24 cellular contexts compared by ENCODE assay signal in the genomic region with DNA sequence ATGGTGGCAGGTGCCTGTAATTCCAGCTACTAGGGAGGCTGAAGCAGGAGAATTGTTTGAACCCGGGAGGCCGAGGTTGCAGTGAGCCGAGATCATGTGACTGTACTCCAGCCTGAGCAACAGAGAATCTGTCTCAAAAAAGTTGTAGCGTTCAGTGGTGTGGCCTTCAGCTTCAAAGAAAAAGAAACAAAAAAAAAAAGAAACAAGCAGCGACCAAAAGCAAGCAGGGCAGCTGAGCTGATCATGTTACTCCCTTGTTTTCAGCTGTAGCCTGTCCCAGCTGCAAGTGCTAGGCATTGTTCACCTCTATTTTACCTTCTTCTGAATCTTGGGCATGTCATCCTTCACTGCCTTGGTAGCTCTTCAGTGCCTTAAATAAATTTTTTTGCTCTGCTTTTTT. TPM values are rescaled to one million over a fixed set of nuclear protein-coding genes. Genes with fewer than 3 reads are reported as not detected.
DNase-seq lines count a peak whose midpoint lies in the region; ATAC-seq, FAIRE-seq and TF ChIP-seq lines count a peak whose summit lies in the region.
"Had no signal": no experiment of that assay in that cellular context is flagged by ENCODE, and none has a peak within 500 bp of the region (broad histone marks: within the 10 kb centered on the region; RNA-seq: fewer than 3 reads in every experiment).

No MANE protein-coding gene starts in this region.

- intact Hi-C loops in HepG2 (cut with micrococcal nuclease; ENCODE audit: unreplicated experiment) (no loop called here), right lobe of liver (cut with DNase I) (no loop called here), testis (cut with DNase I; ENCODE audit: low total_unique reads) (no loop called here)

- H3K9me3 Mint-ChIP-seq in activated CD8-positive, alpha-beta T cell treated with anti-CD3 and anti-CD28 coated beads, Interleukin-2, amount 10 ng/mL, durations not matched to agents 7 days and 5 days (ENCODE audit: insufficient read depth), result no peaks in the 10 kb centered on the region
- H3K9me3 Mint-ChIP-seq in endodermal cell, result no peaks in the 10 kb centered on the region
- H3K9me3 Mint-ChIP-seq: CD14-positive monocyte, GM23338, neural crest cell had no signal

- peaks cover 50% of the 10 kb centered on the region for H3K4me1 Mint-ChIP-seq in activated CD8-positive, alpha-beta T cell treated with anti-CD3 and anti-CD28 coated beads, Interleukin-2, amount 10 ng/mL, durations not matched to agents 7 days and 5 days (ENCODE audit: low read depth)
- peaks cover 3% of the 10 kb centered on the region for H3K4me1 Mint-ChIP-seq in endodermal cell
- H3K4me1 Mint-ChIP-seq: GM23338, neural crest cell had no signal

- H3K27me3 Mint-ChIP-seq in activated CD8-positive, alpha-beta T cell treated with anti-CD3 and anti-CD28 coated beads, Interleukin-2, amount 10 ng/mL, durations not matched to agents 7 days and 5 days (ENCODE audit: low read depth), result no peaks in the 10 kb centered on the region
- no peaks in the 10 kb centered on the region for H3K27me3 Mint-ChIP-seq in endodermal cell (ENCODE audit: insufficient read depth)

- no TSS peak for BruUV-seq in HepG2 (replicated peaks; lab: Mats Ljungman, UMichigan)

- CTCF ChIA-PET in HepG2 (lab: Yijun Ruan, JAX; ENCODE audit: low intra/inter-chr PET ratio, low total read pairs), result no interaction called here
- CTCF ChIA-PET in activated CD8-positive, alpha-beta T cell treated with anti-CD3 and anti-CD28 coated beads, Interleukin-2, amount 10 ng/mL, durations not matched to agents 7 days and 5 days (lab: Charles Lee), result interaction anchor here (1.1 to 1.4 kb wide), 4 partner anchors 9 to 82 kb away, joined by 3 to 5 read pairs (median 4); no protein-coding TSS in a partner anchor

- H3K4me1 ChIP-seq in HepG2 (ENCODE audit: insufficient read depth, low read length), result peaks cover 37% of the 10 kb centered on the region
- H3K4me1 ChIP-seq in right lobe of liver, result peaks cover 0 to 10% (median 0%) of the 10 kb centered on the region in 4 donors
- H3K4me1 ChIP-seq in endodermal cell (ENCODE audit: control insufficient read depth, insufficient read depth, low read length), result no peaks in the 10 kb centered on the region
- peaks cover 12% of the 10 kb centered on the region for H3K4me1 ChIP-seq in testis
- H3K4me1 ChIP-seq: psoas muscle had no signal

- in situ Hi-C loops in HepG2 (cut with HindIII; ENCODE audit: extremely low pct_ligation_motif_present, low pct_unique_long_range_greater_than_20kb), result no loop called here

- no peak for TF ChIP-seq EP300 in HepG2 (IDR thresholded peaks at IDR 0.05; ENCODE audit: low read depth in 2 of 2, low read length in 2 of 2)
- TF ChIP-seq EP300 in HepG2 (CRISPR knock-in tag; IDR thresholded peaks at IDR 0.05; ENCODE audit: borderline replicate concordance), result no peak

- H3K27me3 ChIP-seq in HepG2 (ENCODE audit: control insufficient read depth in 1 of 2, insufficient read depth in 2 of 2, low read length in 2 of 2) (no peaks in the 10 kb centered on the region), right lobe of liver (no peaks in the 10 kb centered on the region), endodermal cell (ENCODE audit: control insufficient read depth, insufficient read depth, low read length, poor library complexity, severe bottlenecking) (no peaks in the 10 kb centered on the region), testis (no peaks in the 10 kb centered on the region)
- H3K27me3 ChIP-seq: gastroesophageal sphincter, transverse colon had no signal

- H3K4me3 ChIP-seq in HepG2 (replicated peaks in 1 of 3; ENCODE audit: insufficient read depth in 1 of 3, low read depth in 2 of 3, low read length in 3 of 3), result no peak overlapping the region
- H3K4me3 ChIP-seq in right lobe of liver, result no peak overlapping the region
- H3K4me3 ChIP-seq in endodermal cell (ENCODE audit: low read length), result no peak overlapping the region
- H3K4me3 ChIP-seq in testis, result no peak overlapping the region
- H3K4me3 ChIP-seq: gastroesophageal sphincter, GM12878, GM23338, psoas muscle, transverse colon had no signal

- peaks cover 49% of the 10 kb centered on the region for H3K36me3 Mint-ChIP-seq in activated CD8-positive, alpha-beta T cell treated with anti-CD3 and anti-CD28 coated beads, Interleukin-2, amount 10 ng/mL, durations not matched to agents 7 days and 5 days (ENCODE audit: low read depth)
- peaks cover 6% of the 10 kb centered on the region for H3K36me3 Mint-ChIP-seq in endodermal cell (ENCODE audit: low read depth)

- FAIRE-seq in HepG2 (lab: Jason Lieb, UNC) (no peak), frontal cortex (lab: Jason Lieb, UNC) (no peak)
- FAIRE-seq: GM12878, GM19239 had no signal

- no peak for TF ChIP-seq CTCF in HepG2 (CRISPR knock-in tag; IDR thresholded peaks at IDR 0.05)
- TF ChIP-seq CTCF in right lobe of liver (IDR thresholded peaks at IDR 0.05), result no peak
- TF ChIP-seq CTCF in endodermal cell (conservative IDR thresholded peaks at IDR 0.05), result no peak
- TF ChIP-seq CTCF in testis (IDR thresholded peaks at IDR 0.05), result no peak

- H3K36me3 ChIP-seq in HepG2 (replicated peaks in 1 of 2; ENCODE audit: control insufficient read depth in 1 of 2, insufficient read depth in 2 of 2, low read length in 2 of 2) (no peaks in the 10 kb centered on the region), right lobe of liver (no peaks in the 10 kb centered on the region), endodermal cell (ENCODE audit: control insufficient read depth, insufficient read depth, low read length) (no peaks in the 10 kb centered on the region), testis (ENCODE audit: low read depth, missing control alignments) (no peaks in the 10 kb centered on the region)
- H3K36me3 ChIP-seq: gastroesophageal sphincter, transverse colon had no signal

- no peak overlapping the region for H3K4me2 ChIP-seq in HepG2 (ENCODE audit: low read depth, low read length)
- H3K4me2 ChIP-seq: GM23338 had no signal

- H3K9ac ChIP-seq in HepG2 (ENCODE audit: insufficient read depth, low read depth, low read length), result no peak overlapping the region
- H3K9ac ChIP-seq in endodermal cell (ENCODE audit: extremely low read depth, low read length, poor library complexity, severe bottlenecking), result no peak overlapping the region

- POLR2A ChIA-PET in HepG2 (lab: Yijun Ruan, JAX), result no interaction called here
- POLR2A ChIA-PET in activated CD8-positive, alpha-beta T cell treated with anti-CD3 and anti-CD28 coated beads, Interleukin-2, amount 10 ng/mL, durations not matched to agents 7 days and 5 days (lab: Charles Lee), result interaction anchor here (1.7 kb wide), 1 partner anchor 12 kb away, joined by 4 read pairs; no protein-coding TSS in a partner anchor

- WGBS in HepG2 (ENCODE audit: low lambda C conversion rate), result 71% methylated on average over 5 of the region's 5 CpGs
- 88% methylated on average over 5 of the region's 5 CpGs for WGBS in right lobe of liver (ENCODE audit: insufficient coverage, low coverage, low lambda C conversion rate, missing lambda C conversion rate)
- WGBS in endodermal cell (ENCODE audit: insufficient coverage in 1 of 2, insufficient read length in 1 of 2), 2 experiments, result 87 to 92% methylated on average over 5 of the region's 5 CpGs
- 54 to 66% methylated on average over 5 of the region's 5 CpGs for WGBS in testis, 2 donors

- H3K27ac ChIP-seq in HepG2 (ENCODE audit: extremely low read length, insufficient read depth, low read length) (peak overlapping the region; percentile 24), right lobe of liver (no peak overlapping the region), endodermal cell (ENCODE audit: low read depth, low read length) (no peak overlapping the region), testis (peak overlapping the region; percentile 60 to 68)
- H3K27ac ChIP-seq: HL-60, psoas muscle had no signal

- no peaks in the 10 kb centered on the region for H4K20me1 ChIP-seq in HepG2 (ENCODE audit: insufficient read depth, low read length)

- H3K9me3 ChIP-seq in HepG2 (ENCODE audit: low read length) (no peaks in the 10 kb centered on the region), right lobe of liver (no peaks in the 10 kb centered on the region), endodermal cell (ENCODE audit: control insufficient read depth, low read length) (no peaks in the 10 kb centered on the region), testis (no peaks in the 10 kb centered on the region)
- H3K9me3 ChIP-seq: gastroesophageal sphincter, psoas muscle, transverse colon had no signal

- H3K4me3 Mint-ChIP-seq in activated CD8-positive, alpha-beta T cell treated with anti-CD3 and anti-CD28 coated beads, Interleukin-2, amount 10 ng/mL, durations not matched to agents 7 days and 5 days, result no peak overlapping the region
- H3K4me3 Mint-ChIP-seq in endodermal cell, result no peak overlapping the region
- H3K4me3 Mint-ChIP-seq: CD14-positive monocyte, GM23338, neural crest cell had no signal

- ATAC-seq in HepG2 (no peak), right lobe of liver (no peak), HG02571 (IDR thresholded peaks at IDR 0.05; ENCODE audit: unreplicated experiment) (no peak), HG03097 (IDR thresholded peaks at IDR 0.05; ENCODE audit: low FRiP score, unreplicated experiment) (no peak)
- peak; percentile 38 for ATAC-seq in activated CD8-positive, alpha-beta T cell treated with anti-CD3 and anti-CD28 coated beads, Interleukin-2, amount 10 ng/mL, durations not matched to agents 7 days and 5 days
- ATAC-seq: gastroesophageal sphincter, GM12878, GM23338, psoas muscle had no signal

- H3K27ac Mint-ChIP-seq in activated CD8-positive, alpha-beta T cell treated with anti-CD3 and anti-CD28 coated beads, Interleukin-2, amount 10 ng/mL, durations not matched to agents 7 days and 5 days, result peak overlapping the region; percentile 53
- peak overlapping the region; percentile 5 for H3K27ac Mint-ChIP-seq in endodermal cell
- H3K27ac Mint-ChIP-seq: GM23338 had no signal

- TF ChIP-seq POLR2A in HepG2 (IDR thresholded peaks at IDR 0.05; ENCODE audit: insufficient read depth in 1 of 2, low read depth in 2 of 2, low read length in 2 of 2), result no peak
- TF ChIP-seq POLR2A in right lobe of liver (IDR thresholded peaks at IDR 0.05), result no peak
- no peak for TF ChIP-seq POLR2A in testis (IDR thresholded peaks at IDR 0.05)

- DNase-seq in HepG2 (ENCODE audit: low spot score), result no peak
- DNase-seq in right lobe of liver, result no peak
- no peak for DNase-seq in activated CD8-positive, alpha-beta T cell treated with anti-CD3 and anti-CD28 coated beads, Interleukin-2, amount 10 ng/mL, durations not matched to agents 7 days and 5 days
- DNase-seq in endodermal cell, result no peak
- peak; percentile 62 for DNase-seq in testis
- DNase-seq in frontal cortex (ENCODE audit: low spot score in 2 of 2), result no peak
- DNase-seq: activated T-cell treated with anti-CD3 and anti-CD28 coated beads, Interleukin-2, amount 50 U/mL, for 1 hour; caudate nucleus; kidney glomerular epithelial cell; NCI-H1436; NCI-H2171 treated with DMSO at 0.1 percent for 48 hours; psoas muscle; stimulated activated CD4-positive, alpha-beta T cell treated with anti-CD3 and anti-CD28 coated beads, Interleukin-2, amount 100 ng/mL, for 24 hours; stimulated activated naive CD4-positive, alpha-beta T cell treated with Interleukin-2 at 50 U/mL for 16 hours; transverse colon had no signal

- no peaks in the 10 kb centered on the region for H3K79me2 ChIP-seq in HepG2 (ENCODE audit: insufficient read depth, low read length)

- TF ChIP-seq RAD21 in HepG2 (CRISPR knock-in tag; IDR thresholded peaks at IDR 0.05), result no peak

- H2AFZ ChIP-seq in HepG2 (ENCODE audit: low read length), result no peak overlapping the region
- H2AFZ ChIP-seq: GM23338 had no signal

RNA-seq across cellular contexts. Expression of a gene that starts 37.1 kb away (rescaled TPM):
- total RNA-seq in HepG2 (2016; rRNA removed; fragmentation: Illumina TruSeq; extraction: Trizol) (6.2 and 20.5 TPM in 2 replicates), right lobe of liver (10 to 100 TPM in 2 of 6 experiments, 1 to 10 TPM in 4; 7.0 to 14.0 (median 8.7) TPM), endodermal cell (10 to 100 TPM; 42.0 to 52.6 TPM), testis (100 to 1,000 TPM; 129 to 141 TPM), frontal cortex (18.8 TPM)
- total RNA-seq in HepG2 (2016; cell fraction: cytosol; rRNA removed; fragmentation: Illumina TruSeq; extraction: Trizol; ENCODE audit: low read depth), result 12.0 and 12.8 TPM in 2 replicates
- 5.1 and 23.0 TPM in 2 replicates for total RNA-seq in HepG2 (2016; cell fraction: insoluble cytoplasmic fraction; rRNA removed; fragmentation: Illumina TruSeq; extraction: Trizol)
- 9.4 and 10.5 TPM in 2 replicates for total RNA-seq in HepG2 (2016; cell fraction: membrane; rRNA removed; fragmentation: Illumina TruSeq; extraction: Trizol)
- 29.9 and 34.8 TPM in 2 replicates for total RNA-seq in HepG2 (2016; cell fraction: nucleus; rRNA removed; fragmentation: Illumina TruSeq; extraction: Trizol)
- polyA plus RNA-seq in HepG2 (2011; rRNA removed) (40.1 and 47.1 TPM in 2 replicates), testis (ENCODE audit: insufficient read depth, low read depth, low replicate concordance) (48.8 TPM)
- polyA plus RNA-seq in HepG2 (2011; cell fraction: cytosol; rRNA removed), result 10.2 and 16.0 TPM in 2 replicates
- polyA plus RNA-seq in HepG2 (2011; cell fraction: nucleus; rRNA removed), result 348 and 418 TPM in 2 replicates
- polyA plus RNA-seq in HepG2 (2012), result 24.6 and 25.8 TPM in 2 replicates
- 1.7 and 2.7 TPM in 2 replicates for polyA plus RNA-seq in HepG2 (2016; cell fraction: cytosol; fragmentation: Illumina TruSeq; extraction: Trizol; ENCODE audit: low read depth)
- 4.5 and 5.0 TPM in 2 replicates for polyA plus RNA-seq in HepG2 (2016; cell fraction: insoluble cytoplasmic fraction; fragmentation: Illumina TruSeq; extraction: Trizol; ENCODE audit: low read depth)
- polyA plus RNA-seq in HepG2 (2016; cell fraction: membrane; fragmentation: Illumina TruSeq; extraction: Trizol; ENCODE audit: low read depth), result 3.1 and 3.2 TPM in 2 replicates
- 84.2 and 91.0 TPM in 2 replicates for polyA plus RNA-seq in HepG2 (2016; cell fraction: nucleus; fragmentation: Illumina TruSeq; extraction: Trizol; ENCODE audit: insufficient read depth, low read depth)
- polyA minus RNA-seq in HepG2 (2011; rRNA and poly(A)+ RNA removed; ENCODE audit: low replicate concordance), result 27.1 and 44.8 TPM in 2 replicates
- polyA minus RNA-seq in HepG2 (2011; cell fraction: cytosol; rRNA and poly(A)+ RNA removed), result 6.7 and 7.4 TPM in 2 replicates
- polyA minus RNA-seq in HepG2 (2011; cell fraction: nucleus; rRNA and poly(A)+ RNA removed), result 93.3 and 102 TPM in 2 replicates
- total RNA-seq in activated CD8-positive, alpha-beta T cell treated with anti-CD3 and anti-CD28 coated beads, Interleukin-2, amount 10 ng/mL, durations not matched to agents 7 days and 5 days, result 100 to 1,000 TPM; 136 to 141 TPM
- 38.4 TPM for polyA plus RNA-seq in endodermal cell (2013, experiment 1 of 2)
- polyA plus RNA-seq in endodermal cell (2013, experiment 2 of 2), result 32.9 TPM

RNA-seq across cellular contexts. Expression of a gene that starts 43.7 kb away (rescaled TPM):
- total RNA-seq in HepG2 (2016; rRNA removed; fragmentation: Illumina TruSeq; extraction: Trizol) (12.3 and 14.0 TPM in 2 replicates), right lobe of liver (10 to 100 TPM in 2 of 6 experiments, 1 to 10 TPM in 4; 4.2 to 11.9 (median 8.3) TPM), endodermal cell (10 to 100 TPM; 34.5 to 37.1 TPM), testis (10 to 100 TPM; 74.6 to 79.7 TPM), frontal cortex (21.6 TPM)
- total RNA-seq in HepG2 (2016; cell fraction: cytosol; rRNA removed; fragmentation: Illumina TruSeq; extraction: Trizol; ENCODE audit: low read depth), result 7.3 TPM in 2 replicates
- 9.2 and 11.4 TPM in 2 replicates for total RNA-seq in HepG2 (2016; cell fraction: insoluble cytoplasmic fraction; rRNA removed; fragmentation: Illumina TruSeq; extraction: Trizol)
- 8.2 and 8.4 TPM in 2 replicates for total RNA-seq in HepG2 (2016; cell fraction: membrane; rRNA removed; fragmentation: Illumina TruSeq; extraction: Trizol)
- 14.1 and 16.0 TPM in 2 replicates for total RNA-seq in HepG2 (2016; cell fraction: nucleus; rRNA removed; fragmentation: Illumina TruSeq; extraction: Trizol)
- polyA plus RNA-seq in HepG2 (2011; rRNA removed) (11.9 and 15.1 TPM in 2 replicates), testis (ENCODE audit: insufficient read depth, low read depth, low replicate concordance) (127 TPM)
- 9.5 and 9.7 TPM in 2 replicates for polyA plus RNA-seq in HepG2 (2011; cell fraction: cytosol; rRNA removed)
- polyA plus RNA-seq in HepG2 (2011; cell fraction: nucleus; rRNA removed), result 18.6 and 26.1 TPM in 2 replicates
- polyA plus RNA-seq in HepG2 (2012), result 13.8 and 16.8 TPM in 2 replicates
- 2.1 and 2.2 TPM in 2 replicates for polyA plus RNA-seq in HepG2 (2016; cell fraction: cytosol; fragmentation: Illumina TruSeq; extraction: Trizol; ENCODE audit: low read depth)
- 14.9 and 16.1 TPM in 2 replicates for polyA plus RNA-seq in HepG2 (2016; cell fraction: insoluble cytoplasmic fraction; fragmentation: Illumina TruSeq; extraction: Trizol; ENCODE audit: low read depth)
- 4.8 and 5.1 TPM in 2 replicates for polyA plus RNA-seq in HepG2 (2016; cell fraction: membrane; fragmentation: Illumina TruSeq; extraction: Trizol; ENCODE audit: low read depth)
- polyA plus RNA-seq in HepG2 (2016; cell fraction: nucleus; fragmentation: Illumina TruSeq; extraction: Trizol; ENCODE audit: insufficient read depth, low read depth), result 39.1 and 47.3 TPM in 2 replicates
- polyA minus RNA-seq in HepG2 (2011; rRNA and poly(A)+ RNA removed; ENCODE audit: low replicate concordance), result 22.1 and 23.5 TPM in 2 replicates
- polyA minus RNA-seq in HepG2 (2011; cell fraction: cytosol; rRNA and poly(A)+ RNA removed), result 10.5 and 14.5 TPM in 2 replicates
- 26.1 and 28.6 TPM in 2 replicates for polyA minus RNA-seq in HepG2 (2011; cell fraction: nucleus; rRNA and poly(A)+ RNA removed)
- 10 to 100 TPM; 34.6 to 39.3 TPM for total RNA-seq in activated CD8-positive, alpha-beta T cell treated with anti-CD3 and anti-CD28 coated beads, Interleukin-2, amount 10 ng/mL, durations not matched to agents 7 days and 5 days
- polyA plus RNA-seq in endodermal cell (2013, experiment 1 of 2), result 32.2 TPM
- polyA plus RNA-seq in endodermal cell (2013, experiment 2 of 2), result 28.6 TPM

Comparison
In these comparisons a context has a peak if more than half of its experiments do, and no peak if none do; other contexts are left out.
1. H3K27ac ChIP-seq: peak in HepG2 (single experiment) and testis (2 of 2); none in right lobe of liver (0 of 3) and endodermal cell (single experiment).